1 cellular context compared by ENCODE assay signal in genomic region chr7:156618078-156618790, GRCh38.
TF ChIP-seq lines count a peak whose summit lies in the region.

No MANE protein-coding gene starts in this region.

TF ChIP-seq in HEK293, 187 proteins besides CTCF, POLR2A, EP300 and RAD21 (continued from another document):
- TF ChIP-seq, protein P1, sequence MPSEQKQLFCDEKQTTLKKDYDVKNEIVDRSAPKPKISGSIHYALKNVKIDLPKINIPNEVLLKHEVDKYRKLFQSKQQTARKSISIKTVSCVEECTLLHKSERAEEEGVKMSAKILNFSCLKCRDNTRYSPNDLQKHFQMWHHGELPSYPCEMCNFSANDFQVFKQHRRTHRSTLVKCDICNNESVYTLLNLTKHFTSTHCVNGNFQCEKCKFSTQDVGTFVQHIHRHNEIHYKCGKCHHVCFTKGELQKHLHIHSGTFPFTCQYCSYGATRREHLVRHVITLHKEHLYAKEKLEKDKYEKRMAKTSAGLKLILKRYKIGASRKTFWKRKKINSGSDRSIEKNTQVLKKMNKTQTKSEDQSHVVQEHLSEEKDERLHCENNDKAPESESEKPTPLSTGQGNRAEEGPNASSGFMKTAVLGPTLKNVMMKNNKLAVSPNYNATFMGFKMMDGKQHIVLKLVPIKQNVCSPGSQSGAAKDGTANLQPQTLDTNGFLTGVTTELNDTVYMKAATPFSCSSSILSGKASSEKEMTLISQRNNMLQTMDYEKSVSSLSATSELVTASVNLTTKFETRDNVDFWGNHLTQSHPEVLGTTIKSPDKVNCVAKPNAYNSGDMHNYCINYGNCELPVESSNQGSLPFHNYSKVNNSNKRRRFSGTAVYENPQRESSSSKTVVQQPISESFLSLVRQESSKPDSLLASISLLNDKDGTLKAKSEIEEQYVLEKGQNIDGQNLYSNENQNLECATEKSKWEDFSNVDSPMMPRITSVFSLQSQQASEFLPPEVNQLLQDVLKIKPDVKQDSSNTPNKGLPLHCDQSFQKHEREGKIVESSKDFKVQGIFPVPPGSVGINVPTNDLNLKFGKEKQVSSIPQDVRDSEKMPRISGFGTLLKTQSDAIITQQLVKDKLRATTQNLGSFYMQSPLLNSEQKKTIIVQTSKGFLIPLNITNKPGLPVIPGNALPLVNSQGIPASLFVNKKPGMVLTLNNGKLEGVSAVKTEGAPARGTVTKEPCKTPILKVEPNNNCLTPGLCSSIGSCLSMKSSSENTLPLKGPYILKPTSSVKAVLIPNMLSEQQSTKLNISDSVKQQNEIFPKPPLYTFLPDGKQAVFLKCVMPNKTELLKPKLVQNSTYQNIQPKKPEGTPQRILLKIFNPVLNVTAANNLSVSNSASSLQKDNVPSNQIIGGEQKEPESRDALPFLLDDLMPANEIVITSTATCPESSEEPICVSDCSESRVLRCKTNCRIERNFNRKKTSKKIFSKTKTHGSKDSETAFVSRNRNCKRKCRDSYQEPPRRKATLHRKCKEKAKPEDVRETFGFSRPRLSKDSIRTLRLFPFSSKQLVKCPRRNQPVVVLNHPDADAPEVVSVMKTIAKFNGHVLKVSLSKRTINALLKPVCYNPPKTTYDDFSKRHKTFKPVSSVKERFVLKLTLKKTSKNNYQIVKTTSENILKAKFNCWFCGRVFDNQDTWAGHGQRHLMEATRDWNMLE (tag by site-specific recombination; conservative IDR thresholded peaks at IDR 0.05; ENCODE audit: low read depth): peak; percentile 54; the same call in 1 of the 2 replicates
- TF ChIP-seq ZNF555 (tag by site-specific recombination; conservative IDR thresholded peaks at IDR 0.05) (peak; percentile 31), PRDM10 (tag by site-specific recombination; IDR thresholded peaks at IDR 0.05) (no peak), ZNF623 (tag by site-specific recombination; IDR thresholded peaks at IDR 0.05) (peak; percentile 42; the same call in 1 of the 2 replicates)
- TF ChIP-seq, protein P2, sequence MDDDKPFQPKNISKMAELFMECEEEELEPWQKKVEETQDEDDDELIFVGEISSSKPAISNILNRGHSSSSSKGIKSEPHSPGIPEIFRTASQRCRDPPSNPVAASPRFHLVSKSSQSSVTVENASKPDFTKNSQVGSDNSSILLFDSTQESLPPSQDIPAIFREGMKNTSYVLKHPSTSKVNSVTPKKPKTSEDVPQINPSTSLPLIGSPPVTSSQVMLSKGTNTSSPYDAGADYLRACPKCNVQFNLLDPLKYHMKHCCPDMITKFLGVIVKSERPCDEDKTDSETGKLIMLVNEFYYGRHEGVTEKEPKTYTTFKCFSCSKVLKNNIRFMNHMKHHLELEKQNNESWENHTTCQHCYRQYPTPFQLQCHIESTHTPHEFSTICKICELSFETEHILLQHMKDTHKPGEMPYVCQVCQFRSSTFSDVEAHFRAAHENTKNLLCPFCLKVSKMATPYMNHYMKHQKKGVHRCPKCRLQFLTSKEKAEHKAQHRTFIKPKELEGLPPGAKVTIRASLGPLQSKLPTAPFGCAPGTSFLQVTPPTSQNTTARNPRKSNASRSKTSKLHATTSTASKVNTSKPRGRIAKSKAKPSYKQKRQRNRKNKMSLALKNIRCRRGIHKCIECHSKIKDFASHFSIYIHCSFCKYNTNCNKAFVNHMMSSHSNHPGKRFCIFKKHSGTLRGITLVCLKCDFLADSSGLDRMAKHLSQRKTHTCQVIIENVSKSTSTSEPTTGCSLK (tag by site-specific recombination; IDR thresholded peaks at IDR 0.05): no peak
